ENCODE assay signal across 8 cellular contexts in the genomic region with DNA sequence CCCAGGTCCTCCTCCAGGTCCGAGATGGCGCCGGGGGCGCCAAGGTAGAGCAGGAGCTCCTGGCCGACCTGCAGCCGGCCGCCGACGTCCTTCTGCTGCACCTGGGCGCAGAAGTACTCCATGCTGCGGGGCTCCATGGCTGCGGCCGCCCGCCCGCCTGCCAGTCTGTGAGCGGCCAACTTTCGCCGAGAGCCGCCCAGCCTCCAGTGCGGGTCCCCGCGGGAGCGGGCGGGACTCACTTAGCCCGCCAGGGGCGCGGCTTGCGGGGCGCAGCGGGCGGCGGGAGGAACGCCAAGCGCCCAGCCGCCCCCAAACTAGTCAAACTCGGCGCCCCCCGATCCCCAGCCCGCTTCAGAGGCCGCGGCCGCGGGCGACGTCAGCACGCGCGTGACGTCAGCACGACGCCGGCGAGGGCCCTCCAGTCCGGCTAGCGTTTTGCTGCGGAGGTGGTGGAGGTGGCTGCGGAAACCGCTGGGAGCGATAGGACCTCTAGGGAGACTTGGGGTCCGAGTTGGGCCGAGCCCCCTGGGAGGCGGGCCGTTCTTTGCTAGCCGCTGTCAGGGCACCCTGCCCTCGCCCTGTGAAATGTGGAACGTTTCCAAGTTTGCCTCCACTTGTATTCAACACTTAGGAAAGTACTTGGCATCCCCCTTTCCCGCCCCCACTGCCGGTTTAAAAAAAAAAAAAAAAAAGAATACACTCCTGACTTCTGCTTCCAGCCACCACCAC. TPM values are rescaled to one million over a fixed set of nuclear protein-coding genes. Genes with fewer than 3 reads are reported as not detected.
DNase-seq lines count a peak whose midpoint lies in the region; ATAC-seq and TF ChIP-seq lines count a peak whose summit lies in the region.

TSS of gene CLASP2 (minus strand) at position 389 of the 729 bp plus-strand sequence. CDS start at position 137, 252 bp downstream.

- H3K36me3 Mint-ChIP-seq in CD8-positive, alpha-beta T cell = peaks cover 6% of the 10 kb centered on the region
- peaks cover 20% of the 10 kb centered on the region for H3K36me3 Mint-ChIP-seq in effector memory CD8-positive, alpha-beta T cell (ENCODE audit: insufficient read depth)

- no peaks in the 10 kb centered on the region for H3K9me3 Mint-ChIP-seq in CD8-positive, alpha-beta T cell
- no peaks in the 10 kb centered on the region for H3K9me3 Mint-ChIP-seq in effector memory CD8-positive, alpha-beta T cell

- H3K36me3 ChIP-seq in CD8-positive, alpha-beta T cell (ENCODE audit: insufficient read depth, low read length) = no peaks in the 10 kb centered on the region
- H3K36me3 ChIP-seq in mesenchymal stem cell (ENCODE audit: control insufficient read depth in 1 of 2, insufficient read depth in 2 of 2, low read depth in 1 of 2, low read length in 2 of 2) = no peaks in the 10 kb centered on the region

- intact Hi-C loops in CD8-positive, alpha-beta T cell (cut with DNase I, micrococcal nuclease) = loop anchor here (1.0 to 10.0 kb wide), 7 partner anchors 69 to 1033 kb away; partner anchors contain the start of genes CNOT10 (in 2 of the 2) and PDCD6IP (in 1 of the 2)

- no peak within 1 kb of the TSS for H3K14ac ChIP-seq in mesenchymal stem cell (ENCODE audit: low read length in 2 of 2)

- no peaks in the 10 kb centered on the region for H3K27me3 Mint-ChIP-seq in CD8-positive, alpha-beta T cell (ENCODE audit: low read depth)
- no peaks in the 10 kb centered on the region for H3K27me3 Mint-ChIP-seq in effector memory CD8-positive, alpha-beta T cell

- H2BK120ac ChIP-seq in mesenchymal stem cell (ENCODE audit: low read depth, low read length) = peak within 1 kb of the TSS; percentile 79

- CTCF ChIA-PET in CD8-positive, alpha-beta T cell (lab: Charles Lee) = interaction anchor here (1.1 kb wide), 2 partner anchors 17 to 58 kb away, joined by 3 to 4 read pairs; no protein-coding TSS in a partner anchor

- DNase-seq in CD8-positive, alpha-beta T cell = peak; percentile 69 to 91 (median 83)
- peak; percentile 60 to 88 for DNase-seq in HL-60 (ENCODE audit: low read depth in 1 of 2, low spot score in 1 of 2)
- peak; percentile 75 for DNase-seq in NK-92 treated with Interleukin-12 subunit alpha and Interleukin-12 subunit beta, amount 100 ng/mL, for 24 hours (lab: John Stamatoyannopoulos, UW)
- DNase-seq in activated CD8-positive, alpha-beta memory T cell treated with anti-CD3 and anti-CD28 coated beads for 24 hours = peak; percentile 93
- peak; percentile 79 to 83 (median 82) for DNase-seq in effector memory CD8-positive, alpha-beta T cell
- DNase-seq in mesenchymal stem cell = peak; percentile 91
- peak; percentile 65 for DNase-seq in stimulated activated CD8-positive, alpha-beta memory T cell treated with anti-CD3 and anti-CD28 coated beads, Interleukin-12 subunit alpha, Interleukin-12 subunit beta, amount 100 ng/mL, for 24 hours (ENCODE audit: extremely low read depth)

- H3K4me1 Mint-ChIP-seq in CD8-positive, alpha-beta T cell (ENCODE audit: low read depth) = peaks cover 11% of the 10 kb centered on the region
- H3K4me1 Mint-ChIP-seq in effector memory CD8-positive, alpha-beta T cell (ENCODE audit: low read depth in 2 of 2) = peaks cover 0 to 7% of the 10 kb centered on the region in 2 donors

- H4K91ac ChIP-seq in mesenchymal stem cell (ENCODE audit: low read length) = peak within 1 kb of the TSS; percentile 75

- H2BK5ac ChIP-seq in mesenchymal stem cell (ENCODE audit: low read depth, low read length, poor library complexity, severe bottlenecking) = peak within 1 kb of the TSS; percentile 57

- peak within 1 kb of the TSS; percentile 10 to 90 for H3K23ac ChIP-seq in mesenchymal stem cell (ENCODE audit: low read length in 2 of 2)

- H3K79me1 ChIP-seq in mesenchymal stem cell (replicated peaks; ENCODE audit: low read length, poor library complexity, severe bottlenecking) = peaks cover 10% of the 10 kb centered on the region

- ATAC-seq in CD8-positive, alpha-beta T cell = peak; percentile 79
- peak; percentile 96 for ATAC-seq in GM19463 (IDR thresholded peaks at IDR 0.05; ENCODE audit: unreplicated experiment)
- ATAC-seq in effector memory CD8-positive, alpha-beta T cell (replicated peaks) = peak; percentile 85

- H3K4ac ChIP-seq in mesenchymal stem cell (ENCODE audit: low read depth in 1 of 2, low read length in 2 of 2) = peak within 1 kb of the TSS; percentile 91 to 97

- peak within 1 kb of the TSS; percentile 95 for H3K27ac ChIP-seq in CD8-positive, alpha-beta T cell (ENCODE audit: low read depth, low read length)
- H3K27ac ChIP-seq in HL-60 (replicated peaks) = peak within 1 kb of the TSS; percentile 83
- H3K27ac ChIP-seq in mesenchymal stem cell (ENCODE audit: low read length, poor library complexity, severe bottlenecking) = peak within 1 kb of the TSS; percentile 81

- POLR2A ChIA-PET in CD8-positive, alpha-beta T cell (lab: Charles Lee) = interaction anchor here (1.0 to 1.9 kb wide), 3 partner anchors 80 to 277 kb away, joined by 3 to 8 read pairs (median 7); partner anchors contain the start of genes PDCD6IP and UBP1

- H3K4me2 ChIP-seq in mesenchymal stem cell (ENCODE audit: low read length, poor library complexity, severe bottlenecking) = peak within 1 kb of the TSS; percentile 76

- WGBS in mesenchymal stem cell = under 1% methylated on average over 54 of the region's 68 CpGs

- H2BK15ac ChIP-seq in mesenchymal stem cell (ENCODE audit: low read depth, poor library complexity, severe bottlenecking) = peak within 1 kb of the TSS; percentile 94

- no peak within 1 kb of the TSS for H2AK5ac ChIP-seq in mesenchymal stem cell (ENCODE audit: low read length, severe bottlenecking)

- H3K27me3 ChIP-seq in CD8-positive, alpha-beta T cell (ENCODE audit: insufficient read depth, low read length) = no peaks in the 10 kb centered on the region
- H3K27me3 ChIP-seq in HL-60 (ENCODE audit: insufficient read depth, poor library complexity, severe bottlenecking) (no peaks in the 10 kb centered on the region), mesenchymal stem cell (ENCODE audit: control insufficient read depth in 1 of 2, insufficient read depth in 1 of 2, low read length in 2 of 2) (no peaks in the 10 kb centered on the region)

- H3K9me3 ChIP-seq in CD8-positive, alpha-beta T cell (ENCODE audit: low read length) = no peaks in the 10 kb centered on the region
- no peaks in the 10 kb centered on the region for H3K9me3 ChIP-seq in mesenchymal stem cell (ENCODE audit: control insufficient read depth, low read length)

- H3K9ac ChIP-seq in mesenchymal stem cell (ENCODE audit: low read length) = peak within 1 kb of the TSS; percentile 94

- H3K18ac ChIP-seq in mesenchymal stem cell (ENCODE audit: low read depth in 1 of 2, low read length in 2 of 2) = peak within 1 kb of the TSS; percentile 61 to 87

- no peak for TF ChIP-seq CTCF in CD8-positive, alpha-beta T cell (IDR thresholded peaks at IDR 0.05)
- no peak for TF ChIP-seq CTCF in HL-60 (IDR thresholded peaks at IDR 0.05; ENCODE audit: insufficient read depth, low read length)

- H4K8ac ChIP-seq in mesenchymal stem cell (ENCODE audit: low read length) = peak within 1 kb of the TSS; percentile 80

- peak within 1 kb of the TSS; percentile 100 for H2AFZ ChIP-seq in mesenchymal stem cell (ENCODE audit: low read depth, low read length)

- H3K4me3 Mint-ChIP-seq in CD8-positive, alpha-beta T cell = peak within 1 kb of the TSS; percentile 95
- H3K4me3 Mint-ChIP-seq in effector memory CD8-positive, alpha-beta T cell = peak within 1 kb of the TSS in 1 of 2 donors; percentile 88

- peak within 1 kb of the TSS; percentile 98 for H3K27ac Mint-ChIP-seq in CD8-positive, alpha-beta T cell
- H3K27ac Mint-ChIP-seq in effector memory CD8-positive, alpha-beta T cell = peak within 1 kb of the TSS in 1 of 2 donors; percentile 95

- H2BK12ac ChIP-seq in mesenchymal stem cell (ENCODE audit: low read length in 2 of 2) = no peak within 1 kb of the TSS

- peaks cover 14% of the 10 kb centered on the region for H3K4me1 ChIP-seq in CD8-positive, alpha-beta T cell (ENCODE audit: insufficient read depth, low read length)
- no peaks in the 10 kb centered on the region for H3K4me1 ChIP-seq in mesenchymal stem cell (ENCODE audit: control insufficient read depth, insufficient read depth, low read depth, low read length)

- peak within 1 kb of the TSS; percentile 81 for H3K4me3 ChIP-seq in CD8-positive, alpha-beta T cell (ENCODE audit: low read depth, low read length)
- H3K4me3 ChIP-seq in HL-60 (replicated peaks; ENCODE audit: insufficient read depth, low read length) (peak within 1 kb of the TSS; percentile 93), mesenchymal stem cell (ENCODE audit: insufficient read depth in 1 of 2, low read depth in 1 of 2, low read length in 2 of 2) (peak within 1 kb of the TSS; percentile 89 to 94)

RNA-seq across cellular contexts. Expression of gene CLASP2, which starts in this region (rescaled TPM):
- 10 to 100 TPM; 62.6 to 63.2 TPM for total RNA-seq in CD8-positive, alpha-beta T cell
- polyA plus RNA-seq in mesenchymal stem cell (2013, experiment 1 of 2) = 16.6 TPM
- 17.4 TPM for polyA plus RNA-seq in mesenchymal stem cell (2013, experiment 2 of 2)

Comparison
In these comparisons a context has a peak if more than half of its experiments do, and no peak if none do; other contexts are left out.
1. Peak in every context shown above with its lines: DNase-seq, ATAC-seq, H3K4me3 ChIP-seq and H3K27ac ChIP-seq.